1 cellular context compared by ENCODE assay signal in genomic region chr14:51209457-51209856, GRCh38.
TF ChIP-seq lines count a peak whose summit lies in the region.

No MANE protein-coding gene starts in this region.

TF ChIP-seq in GM12878, 131 proteins besides CTCF, POLR2A, EP300 and RAD21 (continued from another document):
- TF ChIP-seq, protein P1, sequence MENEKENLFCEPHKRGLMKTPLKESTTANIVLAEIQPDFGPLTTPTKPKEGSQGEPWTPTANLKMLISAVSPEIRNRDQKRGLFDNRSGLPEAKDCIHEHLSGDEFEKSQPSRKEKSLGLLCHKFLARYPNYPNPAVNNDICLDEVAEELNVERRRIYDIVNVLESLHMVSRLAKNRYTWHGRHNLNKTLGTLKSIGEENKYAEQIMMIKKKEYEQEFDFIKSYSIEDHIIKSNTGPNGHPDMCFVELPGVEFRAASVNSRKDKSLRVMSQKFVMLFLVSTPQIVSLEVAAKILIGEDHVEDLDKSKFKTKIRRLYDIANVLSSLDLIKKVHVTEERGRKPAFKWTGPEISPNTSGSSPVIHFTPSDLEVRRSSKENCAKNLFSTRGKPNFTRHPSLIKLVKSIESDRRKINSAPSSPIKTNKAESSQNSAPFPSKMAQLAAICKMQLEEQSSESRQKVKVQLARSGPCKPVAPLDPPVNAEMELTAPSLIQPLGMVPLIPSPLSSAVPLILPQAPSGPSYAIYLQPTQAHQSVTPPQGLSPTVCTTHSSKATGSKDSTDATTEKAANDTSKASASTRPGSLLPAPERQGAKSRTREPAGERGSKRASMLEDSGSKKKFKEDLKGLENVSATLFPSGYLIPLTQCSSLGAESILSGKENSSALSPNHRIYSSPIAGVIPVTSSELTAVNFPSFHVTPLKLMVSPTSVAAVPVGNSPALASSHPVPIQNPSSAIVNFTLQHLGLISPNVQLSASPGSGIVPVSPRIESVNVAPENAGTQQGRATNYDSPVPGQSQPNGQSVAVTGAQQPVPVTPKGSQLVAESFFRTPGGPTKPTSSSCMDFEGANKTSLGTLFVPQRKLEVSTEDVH (IDR thresholded peaks at IDR 0.05; ENCODE audit: low read depth, partially characterized antibody): no peak
